Comparison of ENCODE assay signal across 12 cellular contexts in the genomic region with DNA sequence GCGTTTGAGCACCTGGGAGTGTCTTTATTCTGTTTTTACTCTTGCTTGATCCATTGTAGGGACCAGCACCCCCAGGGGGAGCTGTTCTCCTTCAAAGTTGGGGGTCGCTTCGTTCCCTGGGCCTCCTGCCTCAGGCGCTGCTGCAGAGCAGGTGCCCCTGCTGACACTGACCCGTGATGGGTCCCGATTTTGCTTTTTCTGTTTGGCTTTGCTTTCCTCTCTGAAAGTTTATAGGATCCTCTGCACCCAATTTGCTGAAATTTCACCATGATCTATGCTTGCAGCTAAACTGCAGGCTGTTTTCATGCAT. TPM values are rescaled to one million over a fixed set of nuclear protein-coding genes. Genes with fewer than 3 reads are reported as not detected.
DNase-seq lines count a peak whose midpoint lies in the region; ATAC-seq and TF ChIP-seq lines count a peak whose summit lies in the region.
"Had no signal": no experiment of that assay in that cellular context is flagged by ENCODE, and none has a peak within 500 bp of the region (broad histone marks: within the 10 kb centered on the region; RNA-seq: fewer than 3 reads in every experiment).

No MANE protein-coding gene starts in this region.

- intact Hi-C loops in PC-9 (cut with micrococcal nuclease; ENCODE audit: unreplicated experiment): no loop called here

- no peak overlapping the region for H3K9ac ChIP-seq in fibroblast of lung (ENCODE audit: insufficient read depth, low read length)

- CTCF ChIA-PET in PC-9 (lab: Charles Lee): interaction anchor here (0.5 kb wide), 1 partner anchor 8 kb away, joined by 5 read pairs; no protein-coding TSS in a partner anchor

- DNase-seq in SIG-M5 treated with dmso at 0.1 percent for 504 hours (lab: John Stamatoyannopoulos, UW; ENCODE audit: unreplicated experiment) (peak; percentile 4), SIG-M5 (lab: John Stamatoyannopoulos, UW) (no peak), PC-9 (no peak), fibroblast of lung (ENCODE audit: low read depth in 2 of 2) (no peak), omental fat pad (ENCODE audit: low spot score) (no peak), SHP77 (lab: John Stamatoyannopoulos, UW) (no peak), SJCRH30 (no peak)
- peak; percentile 34 for DNase-seq in stimulated activated CD8-positive, alpha-beta memory T cell treated with anti-CD3 and anti-CD28 coated beads, Interleukin-4, amount 100 ng/mL, for 48 hours
- DNase-seq: 8988T, activated T-cell treated with anti-CD3 and anti-CD28 coated beads for 4 hours, NCI-H446 had no signal

- no peaks in the 10 kb centered on the region for H3F3A ChIP-seq in PC-9 (ENCODE audit: insufficient read depth, low read depth)

- no peaks in the 10 kb centered on the region for H3K4me1 ChIP-seq in PC-9 (replicated peaks; ENCODE audit: insufficient read depth)
- no peaks in the 10 kb centered on the region for H3K4me1 ChIP-seq in fibroblast of lung (ENCODE audit: control insufficient read depth, extremely low read depth, insufficient read depth, low read length)
- H3K4me1 ChIP-seq in SJCRH30: no peaks in the 10 kb centered on the region

- H3K9me2 ChIP-seq in PC-9 (ENCODE audit: insufficient read depth): no peaks in the 10 kb centered on the region

- peaks cover 88% of the 10 kb centered on the region for H3K27me3 ChIP-seq in PC-9 (ENCODE audit: insufficient read depth, low read depth)
- H3K27me3 ChIP-seq in fibroblast of lung (ENCODE audit: control insufficient read depth, insufficient read depth, low read length): no peaks in the 10 kb centered on the region
- peaks cover 10% of the 10 kb centered on the region for H3K27me3 ChIP-seq in SJCRH30
- H3K27me3 ChIP-seq: right atrium auricular region had no signal

- H3K79me2 ChIP-seq in PC-9 (ENCODE audit: low read depth): no peaks in the 10 kb centered on the region
- no peaks in the 10 kb centered on the region for H3K79me2 ChIP-seq in fibroblast of lung (ENCODE audit: control insufficient read depth, insufficient read depth, low read length)

- TF ChIP-seq CTCF in PC-9 (conservative IDR thresholded peaks at IDR 0.05) (peak; percentile 39; the same call in 1 of the 2 replicates), fibroblast of lung (conservative IDR thresholded peaks at IDR 0.05 in 1 of 2, IDR thresholded peaks at IDR 0.05 in 1 of 2; ENCODE audit: low read depth in 1 of 2, low read length in 2 of 2) (peak; percentile 7 to 15), omental fat pad (IDR thresholded peaks at IDR 0.05) (no peak)

- BruUV-seq in PC-9 (replicated peaks; lab: Mats Ljungman, UMichigan): no TSS peak

- no peaks in the 10 kb centered on the region for H4K20me1 ChIP-seq in PC-9 (ENCODE audit: insufficient read depth)
- no peaks in the 10 kb centered on the region for H4K20me1 ChIP-seq in fibroblast of lung (ENCODE audit: control insufficient read depth, extremely low read depth, insufficient read depth, low read length)

- H3K27ac ChIP-seq in PC-9: no peak overlapping the region
- H3K27ac ChIP-seq in fibroblast of lung (ENCODE audit: insufficient read depth, low read length): no peak overlapping the region
- H3K27ac ChIP-seq in SJCRH30: no peak overlapping the region
- H3K27ac ChIP-seq: right atrium auricular region had no signal

- H3K36me3 ChIP-seq in PC-9 (ENCODE audit: low read depth): no peaks in the 10 kb centered on the region
- no peaks in the 10 kb centered on the region for H3K36me3 ChIP-seq in fibroblast of lung (ENCODE audit: control insufficient read depth, insufficient read depth, low read length)
- H3K36me3 ChIP-seq in SJCRH30: no peaks in the 10 kb centered on the region
- H3K36me3 ChIP-seq: right atrium auricular region had no signal

- H3K4me2 ChIP-seq in PC-9 (no peak overlapping the region), fibroblast of lung (ENCODE audit: extremely low read depth, insufficient read depth, low read length) (no peak overlapping the region)

- H3K4me3 ChIP-seq in PC-9 (no peak overlapping the region), fibroblast of lung (replicated peaks in 1 of 4; ENCODE audit: control extremely low read depth in 1 of 4, insufficient read depth in 1 of 4, low read depth in 3 of 4, low read length in 4 of 4) (no peak overlapping the region), SJCRH30 (no peak overlapping the region)
- H3K4me3 ChIP-seq: right atrium auricular region had no signal

- no peak overlapping the region for H2AFZ ChIP-seq in PC-9
- no peak overlapping the region for H2AFZ ChIP-seq in fibroblast of lung (ENCODE audit: low read length)

- H3K9me3 ChIP-seq in PC-9 (ENCODE audit: insufficient read depth, low read depth) (no peaks in the 10 kb centered on the region), fibroblast of lung (ENCODE audit: control insufficient read depth, insufficient read depth, low read depth, low read length) (no peaks in the 10 kb centered on the region), SJCRH30 (replicated peaks) (no peaks in the 10 kb centered on the region)
- H3K9me3 ChIP-seq: right atrium auricular region had no signal

- POLR2A ChIA-PET in PC-9 (lab: Charles Lee; ENCODE audit: unreplicated experiment): no interaction called here

- no peak for ATAC-seq in omental fat pad (ENCODE audit: low FRiP score)

RNA-seq across cellular contexts. Expression of a gene that starts 22.9 kb away (rescaled TPM):
- total RNA-seq in PC-9 (2021) (23.0 and 28.7 TPM in 2 replicates), fibroblast of lung (25.9 and 32.5 TPM in 2 replicates), omental fat pad (10 to 100 TPM; 17.7 to 28.8 (median 26.0) TPM)
- 22.1 and 25.7 TPM in 2 replicates for polyA plus RNA-seq in fibroblast of lung
- polyA plus RNA-seq in fibroblast of lung (2012): 21.2 and 28.7 TPM in 2 replicates
- polyA minus RNA-seq in fibroblast of lung (ENCODE audit: low replicate concordance): 25.2 and 37.9 TPM in 2 replicates
- total RNA-seq in SJCRH30 (2014; rRNA removed; shearing (Covaris generic)): 19.6 and 21.3 TPM in 2 replicates

Comparison
In these comparisons a context has a peak if more than half of its experiments do, and no peak if none do; other contexts are left out.
1. DNase-seq: peak in SIG-M5 treated with dmso at 0.1 percent for 504 hours (single experiment) and stimulated activated CD8-positive, alpha-beta memory T cell treated with anti-CD3 and anti-CD28 coated beads, Interleukin-4, amount 100 ng/mL, for 48 hours (single experiment); none in SIG-M5 (single experiment), PC-9 (0 of 2), fibroblast of lung (0 of 2), omental fat pad (single experiment), SHP77 (0 of 2) and SJCRH30 (0 of 2).
2. CTCF ChIP-seq: peak in PC-9 (single experiment) and fibroblast of lung (2 of 2); none in omental fat pad (0 of 3).